ENCODE assay signal across 27 cellular contexts in genomic region chr6:46772038-46772437, GRCh38. TPM values are rescaled to one million over a fixed set of nuclear protein-coding genes. Genes with fewer than 3 reads are reported as not detected.
DNase-seq lines count a peak whose midpoint lies in the region; ATAC-seq lines count a peak whose summit lies in the region.
"Had no signal": no experiment of that assay in that cellular context is flagged by ENCODE, and none has a peak within 500 bp of the region (broad histone marks: within the 10 kb centered on the region; RNA-seq: fewer than 3 reads in every experiment).

No MANE protein-coding gene starts in this region.

- H3K4me2 ChIP-seq in BLaER1 treated with 17β-estradiol and CSF1 and Interleukin-3, amounts not matched to agents 10 nM and 100 nM: peak overlapping the region in 5 of 11 experiments; percentile 36 to 79 (median 71); a peak in 9 of 22 replicates

- no peaks in the 10 kb centered on the region for H3K4me1 Mint-ChIP-seq in activated CD4-positive, alpha-beta T cell treated with anti-CD3 and anti-CD28 coated beads, Interleukin-2, amount 10 ng/mL, durations not matched to agents 7 days and 5 days
- H3K4me1 Mint-ChIP-seq: H9; stimulated activated effector memory CD8-positive, alpha-beta T cell treated with anti-CD3 and anti-CD28 coated beads, Interleukin-12 subunit alpha, Interleukin-12 subunit beta, amount 100 ng/mL, for 72 hours had no signal

- no peaks in the 10 kb centered on the region for H3K27me3 ChIP-seq in BLaER1 treated with 17β-estradiol and CSF1 and Interleukin-3, amounts not matched to agents 10 nM and 100 nM
- H3K27me3 ChIP-seq: brain microvascular endothelial cell, MG63 had no signal

- no peak overlapping the region for H3K27ac Mint-ChIP-seq in activated CD4-positive, alpha-beta T cell treated with anti-CD3 and anti-CD28 coated beads, Interleukin-2, amount 10 ng/mL, durations not matched to agents 7 days and 5 days
- H3K27ac Mint-ChIP-seq: CD4-positive, CD25-positive, alpha-beta regulatory T cell; stimulated activated effector memory CD8-positive, alpha-beta T cell treated with anti-CD3 and anti-CD28 coated beads, Interleukin-12 subunit alpha, Interleukin-12 subunit beta, amount 100 ng/mL, for 72 hours; WTC11 had no signal

- POLR2A ChIA-PET in activated CD4-positive, alpha-beta T cell treated with anti-CD3 and anti-CD28 coated beads, Interleukin-2, amount 10 ng/mL, durations not matched to agents 7 days and 5 days (lab: Charles Lee): no interaction called here

- H3K9me3 ChIP-seq in BLaER1 treated with 17β-estradiol and CSF1 and Interleukin-3, amounts not matched to agents 10 nM and 100 nM (replicated peaks in 1 of 11): peaks cover 0 to 6% (median 3%) of the 10 kb centered on the region in 11 experiments; a peak in 5 of 22 replicates
- H3K9me3 ChIP-seq: MG63 had no signal

- peak overlapping the region in 3 of 11 experiments; percentile 70 to 84 (median 79); a peak in 7 of 22 replicates for H3K9ac ChIP-seq in BLaER1 treated with 17β-estradiol and CSF1 and Interleukin-3, amounts not matched to agents 10 nM and 100 nM

- no peak overlapping the region for H3K4me3 Mint-ChIP-seq in activated CD4-positive, alpha-beta T cell treated with anti-CD3 and anti-CD28 coated beads, Interleukin-2, amount 10 ng/mL, durations not matched to agents 7 days and 5 days
- H3K4me3 Mint-ChIP-seq: CD4-positive, CD25-positive, alpha-beta regulatory T cell; H9; stimulated activated effector memory CD8-positive, alpha-beta T cell treated with anti-CD3 and anti-CD28 coated beads, Interleukin-12 subunit alpha, Interleukin-12 subunit beta, amount 100 ng/mL, for 72 hours; WTC11 had no signal

- H3K4me3 ChIP-seq in BLaER1 treated with 17β-estradiol and CSF1 and Interleukin-3, amounts not matched to agents 10 nM and 100 nM: no peak overlapping the region
- H3K4me3 ChIP-seq: K562, MG63 had no signal

- H4K20me1 ChIP-seq in BLaER1 treated with 17β-estradiol and CSF1 and Interleukin-3, amounts not matched to agents 10 nM and 100 nM: no peaks in the 10 kb centered on the region

- ATAC-seq in GM21529 (IDR thresholded peaks at IDR 0.05; ENCODE audit: unreplicated experiment): no peak
- no peak for ATAC-seq in HG02870 (IDR thresholded peaks at IDR 0.05; ENCODE audit: unreplicated experiment)
- ATAC-seq: K562; stimulated activated effector memory CD8-positive, alpha-beta T cell treated with anti-CD3 and anti-CD28 coated beads, Interleukin-12 subunit alpha, Interleukin-12 subunit beta, amount 100 ng/mL, for 72 hours; WTC11 had no signal

- no peaks in the 10 kb centered on the region for H3K36me3 Mint-ChIP-seq in activated CD4-positive, alpha-beta T cell treated with anti-CD3 and anti-CD28 coated beads, Interleukin-2, amount 10 ng/mL, durations not matched to agents 7 days and 5 days (ENCODE audit: low read depth)
- H3K36me3 Mint-ChIP-seq: CD4-positive, CD25-positive, alpha-beta regulatory T cell; stimulated activated effector memory CD8-positive, alpha-beta T cell treated with anti-CD3 and anti-CD28 coated beads, Interleukin-12 subunit alpha, Interleukin-12 subunit beta, amount 100 ng/mL, for 72 hours; WTC11 had no signal

- no peaks in the 10 kb centered on the region for H3K36me3 ChIP-seq in BLaER1 treated with 17β-estradiol and CSF1 and Interleukin-3, amounts not matched to agents 10 nM and 100 nM
- H3K36me3 ChIP-seq: brain microvascular endothelial cell, MG63 had no signal

- H3K27ac ChIP-seq in BLaER1 treated with 17β-estradiol and CSF1 and Interleukin-3, amounts not matched to agents 10 nM and 100 nM: peak overlapping the region in 6 of 11 experiments; percentile 28 to 97 (median 82); a peak in 11 of 22 replicates
- H3K27ac ChIP-seq: brain microvascular endothelial cell had no signal

- in situ Hi-C loops in KBM-7 (cut with MboI; ENCODE audit: low pct_unique_long_range_greater_than_20kb, low sequenced_read_pairs): no loop called here

- no peaks in the 10 kb centered on the region for H3K9me3 Mint-ChIP-seq in activated CD4-positive, alpha-beta T cell treated with anti-CD3 and anti-CD28 coated beads, Interleukin-2, amount 10 ng/mL, durations not matched to agents 7 days and 5 days
- H3K9me3 Mint-ChIP-seq: H9 had no signal

- DNase-seq in KBM-7 (peak; percentile 20), globus pallidus (ENCODE audit: low spot score) (peak; percentile 16), pons (ENCODE audit: low spot score) (peak; percentile 57), DMS53 (lab: John Stamatoyannopoulos, UW) (no peak)
- DNase-seq in activated CD4-positive, alpha-beta T cell treated with anti-CD3 and anti-CD28 coated beads, Interleukin-2, amount 10 ng/mL, durations not matched to agents 7 days and 5 days: no peak
- DNase-seq: activated naive CD4-positive, alpha-beta T cell treated with anti-CD3 and anti-CD28 coated beads, Interleukin-2, amount 50 U/mL, for 16 hours; amniotic stem cell; brain microvascular endothelial cell; CD4-positive, CD25-positive, alpha-beta regulatory T cell; effector CD8-positive, alpha-beta T cell; erythroblast; H9; MG63; NCI-H146; NCI-H2107; SHP77 treated with DMSO at 0.1 percent for 48 hours; stimulated activated CD4-positive, alpha-beta T cell treated with anti-CD3 and anti-CD28 coated beads, Interleukin-4, amount 100 ng/mL, for 1 hour had no signal

- peaks cover 0 to 67% (median 8%) of the 10 kb centered on the region in 10 experiments; a peak in 10 of 20 replicates for H3K4me1 ChIP-seq in BLaER1 treated with 17β-estradiol and CSF1 and Interleukin-3, amounts not matched to agents 10 nM and 100 nM

- CTCF ChIA-PET in activated CD4-positive, alpha-beta T cell treated with anti-CD3 and anti-CD28 coated beads, Interleukin-2, amount 10 ng/mL, durations not matched to agents 7 days and 5 days (lab: Charles Lee): interaction anchor here (0.9 kb wide), 1 partner anchor 17 kb away, joined by 3 read pairs; no protein-coding TSS in a partner anchor

- peaks cover 9% of the 10 kb centered on the region for H3K27me3 Mint-ChIP-seq in activated CD4-positive, alpha-beta T cell treated with anti-CD3 and anti-CD28 coated beads, Interleukin-2, amount 10 ng/mL, durations not matched to agents 7 days and 5 days
- H3K27me3 Mint-ChIP-seq: CD4-positive, CD25-positive, alpha-beta regulatory T cell had no signal

RNA-seq across cellular contexts. Expression of gene MEP1A, which starts 21.2 kb away (rescaled TPM):
- total RNA-seq in activated CD4-positive, alpha-beta T cell treated with anti-CD3 and anti-CD28 coated beads, Interleukin-2, amount 10 ng/mL, durations not matched to agents 7 days and 5 days: not detected
- total RNA-seq: CD4-positive, CD25-positive, alpha-beta regulatory T cell; chondrocyte; H9; K562; kidney epithelial cell; NCI-H460; urinary bladder had no signal

RNA-seq across cellular contexts. Expression of gene ANKRD66, which starts 25.3 kb away (rescaled TPM):
- total RNA-seq in activated CD4-positive, alpha-beta T cell treated with anti-CD3 and anti-CD28 coated beads, Interleukin-2, amount 10 ng/mL, durations not matched to agents 7 days and 5 days: not detected
- total RNA-seq: CD4-positive, CD25-positive, alpha-beta regulatory T cell; chondrocyte; H9; K562; kidney epithelial cell; NCI-H460; urinary bladder; WTC11 had no signal

RNA-seq across cellular contexts. Expression of gene PLA2G7, which starts 36.9 kb away (rescaled TPM):
- total RNA-seq in activated CD4-positive, alpha-beta T cell treated with anti-CD3 and anti-CD28 coated beads, Interleukin-2, amount 10 ng/mL, durations not matched to agents 7 days and 5 days: not detected
- total RNA-seq: CD4-positive, CD25-positive, alpha-beta regulatory T cell; chondrocyte; K562 had no signal

Comparison
In these comparisons a context has a peak if more than half of its experiments do, and no peak if none do; other contexts are left out.
1. DNase-seq: peak in KBM-7 (single experiment), globus pallidus (single experiment) and pons (single experiment); none in DMS53 (single experiment) and activated CD4-positive, alpha-beta T cell treated with anti-CD3 and anti-CD28 coated beads, Interleukin-2, amount 10 ng/mL, durations not matched to agents 7 days and 5 days (single experiment).